In the genomic region with DNA sequence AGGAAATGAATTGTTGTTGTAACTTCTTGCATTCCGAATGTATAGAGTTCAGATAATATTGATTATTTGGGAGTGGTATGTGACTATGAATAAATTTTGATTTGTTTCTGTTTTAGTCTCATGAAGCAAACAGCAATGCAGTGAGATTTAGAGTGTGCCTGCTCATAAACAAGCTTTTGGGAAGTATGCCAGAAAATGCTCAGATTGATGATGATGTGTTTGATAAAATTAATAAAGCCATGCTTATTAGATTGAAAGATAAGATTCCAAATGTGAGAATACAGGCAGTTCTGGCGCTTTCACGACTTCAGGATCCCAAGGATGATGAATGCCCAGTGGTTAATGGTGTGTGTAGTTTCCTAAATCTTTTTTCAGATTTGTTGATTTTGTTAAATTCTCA, we compare ENCODE assay signal across 10 cellular contexts. TPM values are rescaled to one million over a fixed set of nuclear protein-coding genes. Genes with fewer than 3 reads are reported as not detected.
DNase-seq lines count a peak whose midpoint lies in the region; ATAC-seq and TF ChIP-seq lines count a peak whose summit lies in the region.
"Had no signal": no experiment of that assay in that cellular context is flagged by ENCODE, and none has a peak within 500 bp of the region (broad histone marks: within the 10 kb centered on the region; RNA-seq: fewer than 3 reads in every experiment).

No MANE protein-coding gene starts in this region.

- no peak overlapping the region for H3K4me3 ChIP-seq in Caco-2 (ENCODE audit: low read depth, low read length)
- H3K4me3 ChIP-seq in HUES48 (ENCODE audit: low read depth, low read length) = peak overlapping the region; percentile 94
- H3K4me3 ChIP-seq in kidney epithelial cell (ENCODE audit: low read depth, low read length) = peak overlapping the region; percentile 5
- H3K4me3 ChIP-seq in sigmoid colon = no peak overlapping the region
- H3K4me3 ChIP-seq: left lung had no signal

- H3K36me3 Mint-ChIP-seq in Caco-2 (ENCODE audit: insufficient read depth, unreplicated experiment) (peaks cover 51% of the 10 kb centered on the region), immature natural killer cell (no peaks in the 10 kb centered on the region)
- peaks cover 91% of the 10 kb centered on the region for H3K36me3 Mint-ChIP-seq in activated T-helper 17 cell treated with anti-CD3 and anti-CD28 coated beads, Interleukin-2, amount 50 U/mL, for 72 hours (ENCODE audit: low read depth)

- no peak for TF ChIP-seq POLR2A in sigmoid colon (IDR thresholded peaks at IDR 0.05)

- POLR2A ChIA-PET in Caco-2 (lab: Charles Lee) = no interaction called here

- BruUV-seq in Caco-2 (replicated peaks; lab: Mats Ljungman, UMichigan) = no TSS peak

- CTCF ChIA-PET in Caco-2 (lab: Charles Lee) = no interaction called here

- H3K27me3 ChIP-seq in Caco-2 (replicated peaks; ENCODE audit: control insufficient read depth, insufficient read depth, low read length) = no peaks in the 10 kb centered on the region
- H3K27me3 ChIP-seq in HUES48 (ENCODE audit: control insufficient read depth, insufficient read depth, low read length) = no peaks in the 10 kb centered on the region
- no peaks in the 10 kb centered on the region for H3K27me3 ChIP-seq in kidney epithelial cell (ENCODE audit: control insufficient read depth, insufficient read depth, low read length)
- H3K27me3 ChIP-seq in sigmoid colon = no peaks in the 10 kb centered on the region
- H3K27me3 ChIP-seq: left lung had no signal

- TF ChIP-seq CTCF in Caco-2 (IDR thresholded peaks at IDR 0.05; ENCODE audit: insufficient read depth in 1 of 2, low read depth in 1 of 2, low read length in 1 of 2, severe bottlenecking in 1 of 2, unreplicated experiment in 1 of 2) = no peak
- no peak for TF ChIP-seq CTCF in kidney epithelial cell (IDR thresholded peaks at IDR 0.05; ENCODE audit: insufficient read depth, low read length, poor library complexity, severe bottlenecking)
- TF ChIP-seq CTCF in sigmoid colon (IDR thresholded peaks at IDR 0.05) = no peak

- H3K9me3 Mint-ChIP-seq in Caco-2 (ENCODE audit: unreplicated experiment) (no peaks in the 10 kb centered on the region), immature natural killer cell (no peaks in the 10 kb centered on the region)
- H3K9me3 Mint-ChIP-seq in activated T-helper 17 cell treated with anti-CD3 and anti-CD28 coated beads, Interleukin-2, amount 50 U/mL, for 72 hours = no peaks in the 10 kb centered on the region
- H3K9me3 Mint-ChIP-seq: stimulated activated memory B cell treated with anti-CD40 and anti-IgM and Interleukin-4, amounts not matched to agents 10 μg/mL and 1 μg/mL and 100 μg/mL, for 72 hours had no signal

- H3K9me3 ChIP-seq in Caco-2 = no peaks in the 10 kb centered on the region
- H3K9me3 ChIP-seq in HUES48 (ENCODE audit: control insufficient read depth, insufficient read depth, low read length) = no peaks in the 10 kb centered on the region
- H3K9me3 ChIP-seq in sigmoid colon = no peaks in the 10 kb centered on the region
- H3K9me3 ChIP-seq: left lung had no signal

- intact Hi-C loops in Caco-2 (cut with micrococcal nuclease; ENCODE audit: unreplicated experiment) = no loop called here
- intact Hi-C loops in sigmoid colon (cut with DNase I) = no loop called here

- 75 to 82% methylated on average over 3 of the region's 3 CpGs for WGBS in sigmoid colon, 2 donors

- H3K27ac Mint-ChIP-seq in Caco-2 (ENCODE audit: unreplicated experiment) (no peak overlapping the region), immature natural killer cell (no peak overlapping the region)
- H3K27ac Mint-ChIP-seq in activated T-helper 17 cell treated with anti-CD3 and anti-CD28 coated beads, Interleukin-2, amount 50 U/mL, for 72 hours = no peak overlapping the region
- H3K27ac Mint-ChIP-seq: stimulated activated memory B cell treated with anti-CD40 and anti-IgM and Interleukin-4, amounts not matched to agents 10 μg/mL and 1 μg/mL and 100 μg/mL, for 72 hours had no signal

- peaks cover 18% of the 10 kb centered on the region for H3K4me1 Mint-ChIP-seq in Caco-2 (ENCODE audit: low read depth, unreplicated experiment)
- peaks cover 17% of the 10 kb centered on the region for H3K4me1 Mint-ChIP-seq in activated T-helper 17 cell treated with anti-CD3 and anti-CD28 coated beads, Interleukin-2, amount 50 U/mL, for 72 hours
- H3K4me1 Mint-ChIP-seq in immature natural killer cell = peaks cover 42 to 54% of the 10 kb centered on the region in 2 donors

- H3K27ac ChIP-seq in HUES48 (ENCODE audit: low read depth, low read length) = no peak overlapping the region
- H3K27ac ChIP-seq in sigmoid colon = no peak overlapping the region
- H3K27ac ChIP-seq: left lung had no signal

- no peak for TF ChIP-seq EP300 in sigmoid colon (IDR thresholded peaks at IDR 0.05)

- 0 out of 2 replicates have a peak, but pooled peaks cover 1% of the 10 kb centered on the region for H3K36me3 ChIP-seq in Caco-2 (ENCODE audit: control insufficient read depth, insufficient read depth, low read length)
- H3K36me3 ChIP-seq in HUES48 (ENCODE audit: control insufficient read depth, insufficient read depth, low read length) = peaks cover 47% of the 10 kb centered on the region
- H3K36me3 ChIP-seq in kidney epithelial cell (ENCODE audit: control insufficient read depth, insufficient read depth, low read length) = no peaks in the 10 kb centered on the region
- H3K36me3 ChIP-seq in sigmoid colon = no peaks in the 10 kb centered on the region
- H3K36me3 ChIP-seq: left lung had no signal

- H3K4me3 Mint-ChIP-seq in Caco-2 (ENCODE audit: unreplicated experiment) = peak overlapping the region; percentile 90
- peak overlapping the region; percentile 97 for H3K4me3 Mint-ChIP-seq in activated T-helper 17 cell treated with anti-CD3 and anti-CD28 coated beads, Interleukin-2, amount 50 U/mL, for 72 hours
- H3K4me3 Mint-ChIP-seq in immature natural killer cell = no peak overlapping the region

- no peak overlapping the region for H3K9ac ChIP-seq in HUES48 (ENCODE audit: low read depth, low read length)

- H3K27me3 Mint-ChIP-seq in Caco-2 (ENCODE audit: insufficient read depth, unreplicated experiment) = no peaks in the 10 kb centered on the region
- H3K27me3 Mint-ChIP-seq in activated T-helper 17 cell treated with anti-CD3 and anti-CD28 coated beads, Interleukin-2, amount 50 U/mL, for 72 hours = no peaks in the 10 kb centered on the region
- H3K27me3 Mint-ChIP-seq in immature natural killer cell (ENCODE audit: low read depth in 3 of 3) = peaks cover 4 to 6% (median 4%) of the 10 kb centered on the region in 3 donors
- H3K27me3 Mint-ChIP-seq: stimulated activated memory B cell treated with anti-CD40 and anti-IgM and Interleukin-4, amounts not matched to agents 10 μg/mL and 1 μg/mL and 100 μg/mL, for 72 hours had no signal

- no peak for ATAC-seq in activated T-helper 17 cell treated with anti-CD3 and anti-CD28 coated beads, Interleukin-2, amount 50 U/mL, for 72 hours (replicated peaks)
- ATAC-seq: left lung; stimulated activated memory B cell treated with anti-CD40 and anti-IgM and Interleukin-4, amounts not matched to agents 10 μg/mL and 1 μg/mL and 100 μg/mL, for 72 hours had no signal

- H3K4me1 ChIP-seq in Caco-2 (peaks cover 5% of the 10 kb centered on the region; the same call in 1 of the 2 replicates), HUES48 (ENCODE audit: control insufficient read depth, insufficient read depth, low read length) (peaks cover 12% of the 10 kb centered on the region), sigmoid colon (peaks cover 0 to 29% (median 27%) of the 10 kb centered on the region in 4 donors)

- DNase-seq in Caco-2 = no peak
- DNase-seq in kidney epithelial cell (ENCODE audit: low read depth) = no peak
- DNase-seq in sigmoid colon = no peak
- no peak for DNase-seq in H4 (ENCODE audit: low spot score)
- DNase-seq in D341Med (ENCODE audit: low spot score) = no peak
- no peak for DNase-seq in immature natural killer cell
- DNase-seq: left lung had no signal

RNA-seq across cellular contexts. Expression of a gene that starts 2.0 kb away (rescaled TPM):
- total RNA-seq in Caco-2 (2022) = 48.9 and 54.0 TPM in 2 replicates
- total RNA-seq in activated T-helper 17 cell treated with anti-CD3 and anti-CD28 coated beads, Interleukin-2, amount 50 U/mL, for 72 hours = 10 to 100 TPM; 71.1 to 75.6 TPM
- total RNA-seq in kidney epithelial cell = 2.7 and 6.2 TPM in 2 replicates
- under 1 TPM; under 0.01 to 0.68 (median 0.47) TPM for total RNA-seq in sigmoid colon
- polyA plus RNA-seq in sigmoid colon = 1 to 10 TPM in 2 of 3 donors, under 1 TPM in 1; under 0.01 to 8.2 (median 2.5) TPM
- total RNA-seq in H4 (2014; rRNA removed; shearing (Covaris generic)) = 42.6 and 48.4 TPM in 2 replicates
- polyA plus RNA-seq in immature natural killer cell = 1 to 10 TPM in 1 of 3 donors, under 1 TPM in 1, not detected in 1; 0.54 to 1.5 TPM

RNA-seq across cellular contexts. Expression of a gene that starts 2.2 kb away (rescaled TPM):
- 52.3 and 55.3 TPM in 2 replicates for total RNA-seq in Caco-2 (2022)
- 10 to 100 TPM; 37.2 to 54.4 TPM for total RNA-seq in activated T-helper 17 cell treated with anti-CD3 and anti-CD28 coated beads, Interleukin-2, amount 50 U/mL, for 72 hours
- 18.7 and 26.8 TPM in 2 replicates for total RNA-seq in kidney epithelial cell
- total RNA-seq in sigmoid colon = 10 to 100 TPM; 23.2 to 31.5 (median 25.9) TPM
- polyA plus RNA-seq in sigmoid colon = 10 to 100 TPM in 1 of 3 donors, 1 to 10 TPM in 2; 5.8 to 14.0 (median 8.4) TPM
- total RNA-seq in H4 (2014; rRNA removed; shearing (Covaris generic)) = 15.6 and 25.7 TPM in 2 replicates
- polyA plus RNA-seq in immature natural killer cell = 10 to 100 TPM in 2 of 3 donors, 1 to 10 TPM in 1; 7.8 to 18.5 (median 11.8) TPM

RNA-seq across cellular contexts. Expression of a gene that starts 31.4 kb away (rescaled TPM):
- not detected in 2 replicates for total RNA-seq in Caco-2 (2022)
- total RNA-seq in activated T-helper 17 cell treated with anti-CD3 and anti-CD28 coated beads, Interleukin-2, amount 50 U/mL, for 72 hours = not detected
- under 0.01 TPM in 2 replicates for total RNA-seq in kidney epithelial cell
- not detected for total RNA-seq in sigmoid colon
- polyA plus RNA-seq in sigmoid colon = under 1 TPM; under 0.01 to 0.23 (median 0.23) TPM
- total RNA-seq in H4 (2014; rRNA removed; shearing (Covaris generic)) = 0.08 TPM in 1 of 2 replicates, not detected in the other
- not detected for polyA plus RNA-seq in immature natural killer cell

Comparison
In these comparisons a context has a peak if more than half of its experiments do, and no peak if none do; other contexts are left out.
1. H3K4me3 ChIP-seq: peak in HUES48 (single experiment) and kidney epithelial cell (single experiment); none in Caco-2 (single experiment) and sigmoid colon (0 of 4).
2. H3K4me3 Mint-ChIP-seq: peak in Caco-2 (single experiment) and activated T-helper 17 cell treated with anti-CD3 and anti-CD28 coated beads, Interleukin-2, amount 50 U/mL, for 72 hours (single experiment); none in immature natural killer cell (0 of 5).